Comparison of ENCODE assay signal across 9 cellular contexts in genomic region chr22:31206896-31207687, GRCh38. TPM values are rescaled to one million over a fixed set of nuclear protein-coding genes. Genes with fewer than 3 reads are reported as not detected.
A peak's percentile ranks its signal among the peaks of the same experiment; 100 is the strongest.
DNase-seq lines count a peak whose midpoint lies in the region; TF ChIP-seq lines count a peak whose summit lies in the region.
"Had no signal": no experiment of that assay in that cellular context is flagged by ENCODE, and none has a peak within 500 bp of the region (broad histone marks: within the 10 kb centered on the region; RNA-seq: fewer than 3 reads in every experiment).

No MANE protein-coding gene starts in this region.

- no peak overlapping the region for H3K4me3 Mint-ChIP-seq in activated CD4-positive, alpha-beta T cell treated with anti-CD3 and anti-CD28 coated beads, Interleukin-2, amount 10 ng/mL, durations not matched to agents 7 days and 5 days
- no peak overlapping the region for H3K4me3 Mint-ChIP-seq in glutamatergic neuron (ENCODE audit: unreplicated experiment)
- H3K4me3 Mint-ChIP-seq: activated B cell treated with CpG ODN at 0.5 μM for 24 hours had no signal

- no peaks in the 10 kb centered on the region for H3K9me3 Mint-ChIP-seq in activated CD4-positive, alpha-beta T cell treated with anti-CD3 and anti-CD28 coated beads, Interleukin-2, amount 10 ng/mL, durations not matched to agents 7 days and 5 days
- H3K9me3 Mint-ChIP-seq in glutamatergic neuron (ENCODE audit: unreplicated experiment): no peaks in the 10 kb centered on the region
- H3K9me3 Mint-ChIP-seq: activated B cell treated with CpG ODN at 0.5 μM for 24 hours had no signal

- no peaks in the 10 kb centered on the region for H3K27me3 Mint-ChIP-seq in activated CD4-positive, alpha-beta T cell treated with anti-CD3 and anti-CD28 coated beads, Interleukin-2, amount 10 ng/mL, durations not matched to agents 7 days and 5 days
- peaks cover 4% of the 10 kb centered on the region for H3K27me3 Mint-ChIP-seq in glutamatergic neuron (ENCODE audit: unreplicated experiment)
- H3K27me3 Mint-ChIP-seq: activated B cell treated with CpG ODN at 0.5 μM for 24 hours had no signal

- peaks cover 32% of the 10 kb centered on the region for H3K4me1 Mint-ChIP-seq in activated CD4-positive, alpha-beta T cell treated with anti-CD3 and anti-CD28 coated beads, Interleukin-2, amount 10 ng/mL, durations not matched to agents 7 days and 5 days
- peaks cover 6% of the 10 kb centered on the region for H3K4me1 Mint-ChIP-seq in glutamatergic neuron (ENCODE audit: low read depth, unreplicated experiment)

- POLR2A ChIA-PET in activated CD4-positive, alpha-beta T cell treated with anti-CD3 and anti-CD28 coated beads, Interleukin-2, amount 10 ng/mL, durations not matched to agents 7 days and 5 days (lab: Charles Lee): no interaction called here

- peaks cover 13% of the 10 kb centered on the region for H3K36me3 Mint-ChIP-seq in activated CD4-positive, alpha-beta T cell treated with anti-CD3 and anti-CD28 coated beads, Interleukin-2, amount 10 ng/mL, durations not matched to agents 7 days and 5 days (ENCODE audit: low read depth)
- no peaks in the 10 kb centered on the region for H3K36me3 Mint-ChIP-seq in glutamatergic neuron (ENCODE audit: unreplicated experiment)

- no peak for DNase-seq in activated CD4-positive, alpha-beta T cell treated with anti-CD3 and anti-CD28 coated beads, Interleukin-2, amount 10 ng/mL, durations not matched to agents 7 days and 5 days
- no peak for DNase-seq in activated CD4-positive, alpha-beta T cell treated with anti-CD3 and anti-CD28 coated beads, Interleukin-2, amount 50 U/mL, for 4 hours
- DNase-seq in RPMI8226: peak; percentile 24
- no peak for DNase-seq in glutamatergic neuron
- DNase-seq in stimulated activated CD4-positive, alpha-beta T cell treated with anti-CD3 and anti-CD28 coated beads, TNF-alpha, amount 100 ng/mL, for 48 hours (ENCODE audit: low read depth in 3 of 3): peak in 2 of 3 donors; percentile 30 to 31
- no peak for DNase-seq in GM19238 (ENCODE audit: insufficient read length, low spot score)
- no peak for DNase-seq in activated gamma-delta T cell treated with Interleukin-2 at 50 U/mL for 16 hours
- no peak for DNase-seq in occipital lobe (lab: John Stamatoyannopoulos, UW)
- DNase-seq: activated B cell treated with CpG ODN at 0.5 μM for 24 hours had no signal

- H3K27ac Mint-ChIP-seq in activated CD4-positive, alpha-beta T cell treated with anti-CD3 and anti-CD28 coated beads, Interleukin-2, amount 10 ng/mL, durations not matched to agents 7 days and 5 days: peak overlapping the region; percentile 61
- peak overlapping the region; percentile 38 for H3K27ac Mint-ChIP-seq in glutamatergic neuron (ENCODE audit: unreplicated experiment)
- H3K27ac Mint-ChIP-seq: activated B cell treated with CpG ODN at 0.5 μM for 24 hours had no signal

- TF ChIP-seq CTCF in glutamatergic neuron (IDR thresholded peaks at IDR 0.05; ENCODE audit: partially characterized antibody, unreplicated experiment): no peak

- CTCF ChIA-PET in activated CD4-positive, alpha-beta T cell treated with anti-CD3 and anti-CD28 coated beads, Interleukin-2, amount 10 ng/mL, durations not matched to agents 7 days and 5 days (lab: Charles Lee): interaction anchor here (0.6 to 13.2 kb wide), 4 partner anchors 12 to 618 kb away, joined by 3 to 110 read pairs (median 6); no protein-coding TSS in a partner anchor

RNA-seq across cellular contexts. Expression of gene LIMK2, which starts 5.0 kb away (rescaled TPM):
- total RNA-seq in activated CD4-positive, alpha-beta T cell treated with anti-CD3 and anti-CD28 coated beads, Interleukin-2, amount 10 ng/mL, durations not matched to agents 7 days and 5 days: 10 to 100 TPM; 48.6 to 54.5 TPM
- total RNA-seq in glutamatergic neuron (ENCODE audit: unreplicated experiment) (92.4 TPM), occipital lobe (16.7 TPM)

RNA-seq across cellular contexts. Expression of gene RNF185, which starts 47.1 kb away (rescaled TPM):
- 10 to 100 TPM; 19.7 to 20.4 TPM for total RNA-seq in activated CD4-positive, alpha-beta T cell treated with anti-CD3 and anti-CD28 coated beads, Interleukin-2, amount 10 ng/mL, durations not matched to agents 7 days and 5 days
- total RNA-seq in glutamatergic neuron (ENCODE audit: unreplicated experiment) (27.4 TPM), occipital lobe (29.2 TPM)

Comparison
In these comparisons a context has a peak if more than half of its experiments do, and no peak if none do; other contexts are left out.
1. DNase-seq: peak in RPMI8226 (single experiment) and stimulated activated CD4-positive, alpha-beta T cell treated with anti-CD3 and anti-CD28 coated beads, TNF-alpha, amount 100 ng/mL, for 48 hours (2 of 3); none in activated CD4-positive, alpha-beta T cell treated with anti-CD3 and anti-CD28 coated beads, Interleukin-2, amount 10 ng/mL, durations not matched to agents 7 days and 5 days (single experiment), activated CD4-positive, alpha-beta T cell treated with anti-CD3 and anti-CD28 coated beads, Interleukin-2, amount 50 U/mL, for 4 hours (0 of 2), glutamatergic neuron (single experiment), GM19238 (single experiment), activated gamma-delta T cell treated with Interleukin-2 at 50 U/mL for 16 hours (single experiment) and occipital lobe (single experiment).